In genomic region chr3:43998841-43999805, GRCh38 we compare ENCODE assay signal across 7 cellular contexts.
A peak's percentile ranks its signal among the peaks of the same experiment; 100 is the strongest.
DNase-seq lines count a peak whose midpoint lies in the region; ATAC-seq and TF ChIP-seq lines count a peak whose summit lies in the region.

No MANE protein-coding gene starts in this region.

- no peak for TF ChIP-seq CTCF in lower lobe of right lung (IDR thresholded peaks at IDR 0.05)
- no peak for TF ChIP-seq CTCF in tibial artery (IDR thresholded peaks at IDR 0.05)

- H3K36me3 ChIP-seq in lower lobe of right lung, result no peaks in the 10 kb centered on the region
- no peaks in the 10 kb centered on the region for H3K36me3 ChIP-seq in tibial artery

- peak; percentile 38 for ATAC-seq in HG02571 (IDR thresholded peaks at IDR 0.05; ENCODE audit: unreplicated experiment)
- peak; percentile 71 to 81 for ATAC-seq in lower lobe of right lung

- H3K4me1 ChIP-seq in lower lobe of right lung, result peaks cover 52% of the 10 kb centered on the region
- peaks cover 0 to 52% (median 49%) of the 10 kb centered on the region in 4 donors for H3K4me1 ChIP-seq in tibial artery

- H3K9me3 ChIP-seq in lower lobe of right lung (no peaks in the 10 kb centered on the region), tibial artery (no peaks in the 10 kb centered on the region)

- DNase-seq in GM03348 (ENCODE audit: low spot score) (peak; percentile 87), NCI-H82 treated with DMSO at 0.1 percent for 48 hours (lab: John Stamatoyannopoulos, UW; ENCODE audit: unreplicated experiment) (peak; percentile 47), ecto neural progenitor cell (ENCODE audit: low spot score) (peak; percentile 74), lower lobe of right lung (peak; percentile 55), tibial artery (no peak), NCI-H2107 (lab: John Stamatoyannopoulos, UW) (no peak)

- H3K27ac ChIP-seq in lower lobe of right lung, result no peak overlapping the region
- H3K27ac ChIP-seq in tibial artery, result no peak overlapping the region

- H3K27me3 ChIP-seq in lower lobe of right lung (ENCODE audit: low read depth) (peaks cover 86% of the 10 kb centered on the region), tibial artery (peaks cover 3 to 87% of the 10 kb centered on the region in 2 donors)

- H3K4me3 ChIP-seq in lower lobe of right lung (peak overlapping the region; percentile 59), tibial artery (peak overlapping the region; percentile 45 to 58)

- intact Hi-C loops in lower lobe of right lung (cut with DNase I), result no loop called here
- intact Hi-C loops in tibial artery (cut with DNase I; ENCODE audit: low total_unique reads), result loop anchor here (10.0 kb wide), 1 partner anchor 214 kb away; no protein-coding TSS in a partner anchor

Comparison
In these comparisons a context has a peak if more than half of its experiments do, and no peak if none do; other contexts are left out.
1. DNase-seq: peak in GM03348 (single experiment), NCI-H82 treated with DMSO at 0.1 percent for 48 hours (single experiment), ecto neural progenitor cell (single experiment) and lower lobe of right lung (single experiment); none in tibial artery (0 of 2) and NCI-H2107 (single experiment).